ENCODE assay signal across 14 cellular contexts in genomic region chr1:185534806-185535205, GRCh38.
A peak's percentile ranks its signal among the peaks of the same experiment; 100 is the strongest.
DNase-seq lines count a peak whose midpoint lies in the region; ATAC-seq, FAIRE-seq and TF ChIP-seq lines count a peak whose summit lies in the region.
"Had no signal": no experiment of that assay in that cellular context is flagged by ENCODE, and none has a peak within 500 bp of the region (broad histone marks: within the 10 kb centered on the region; RNA-seq: fewer than 3 reads in every experiment).

No MANE protein-coding gene starts in this region.

- DNase-seq in DMS79 (lab: John Stamatoyannopoulos, UW) (peak; percentile 41), NCI-H2081 treated with DMSO at 0.1 percent for 48 hours (lab: John Stamatoyannopoulos, UW) (peak; percentile 80), bronchial epithelial cell (ENCODE audit: low read depth) (peak; percentile 13), SW480 (ENCODE audit: low spot score) (no peak)
- no peak for DNase-seq in stimulated activated naive CD4-positive, alpha-beta T cell (lab: John Stamatoyannopoulos, UW)
- DNase-seq: activated CD4-positive, alpha-beta memory T cell treated with anti-CD3 and anti-CD28 coated beads, Interleukin-2, amount 10 ng/mL, durations not matched to agents 7 days and 5 days; activated naive CD8-positive, alpha-beta T cell treated with anti-CD3 and anti-CD28 coated beads, Interleukin-2, amount 50 U/mL, for 24 hours; CD4-positive, alpha-beta memory T cell; NCI-H2107; stimulated activated naive CD8-positive, alpha-beta T cell treated with anti-CD3 and anti-CD28 coated beads, Interleukin-15, amount 100 ng/mL, for 72 hours; T-helper 1 cell had no signal

- H3K4me1 ChIP-seq in neutrophil (ENCODE audit: control insufficient read depth in 1 of 2, insufficient read depth in 1 of 2, low read depth in 1 of 2, low read length in 1 of 2): peaks cover 0 to 19% of the 10 kb centered on the region in 2 experiments

- ATAC-seq in GM18502 (IDR thresholded peaks at IDR 0.05; ENCODE audit: poor library complexity, unreplicated experiment) (no peak), GM21529 (IDR thresholded peaks at IDR 0.05; ENCODE audit: unreplicated experiment) (no peak)
- ATAC-seq: activated naive CD8-positive, alpha-beta T cell treated with anti-CD3 and anti-CD28 coated beads, Interleukin-2, amount 50 U/mL, for 24 hours; stimulated activated naive CD8-positive, alpha-beta T cell treated with anti-CD3 and anti-CD28 coated beads, Interleukin-15, amount 100 ng/mL, for 72 hours had no signal

- TF ChIP-seq CTCF in bronchial epithelial cell (IDR thresholded peaks at IDR 0.05; ENCODE audit: insufficient read depth, low read length, severe bottlenecking) (no peak), neutrophil (IDR thresholded peaks at IDR 0.05) (no peak)

- H3K27me3 ChIP-seq in bronchial epithelial cell (ENCODE audit: control insufficient read depth, insufficient read depth, low read length) (no peaks in the 10 kb centered on the region), neutrophil (no peaks in the 10 kb centered on the region)

- FAIRE-seq in bronchial epithelial cell (lab: Jason Lieb, UNC): no peak

- H3K36me3 ChIP-seq in bronchial epithelial cell (ENCODE audit: control insufficient read depth, insufficient read depth, low read length) (no peaks in the 10 kb centered on the region), neutrophil (no peaks in the 10 kb centered on the region)

- H3K9me3 ChIP-seq in neutrophil: no peaks in the 10 kb centered on the region

- peak overlapping the region; percentile 58 for H3K27ac ChIP-seq in neutrophil

- no peak overlapping the region for H3K4me3 ChIP-seq in bronchial epithelial cell (ENCODE audit: low read depth, low read length)
- H3K4me3 ChIP-seq in neutrophil (ENCODE audit: low read depth in 1 of 2, low read length in 1 of 2): no peak overlapping the region

Comparison
In these comparisons a context has a peak if more than half of its experiments do, and no peak if none do; other contexts are left out.
1. DNase-seq: peak in DMS79 (single experiment), NCI-H2081 treated with DMSO at 0.1 percent for 48 hours (single experiment) and bronchial epithelial cell (single experiment); none in stimulated activated naive CD4-positive, alpha-beta T cell (0 of 6) and SW480 (single experiment).